21 cellular contexts compared by ENCODE assay signal in the genomic region with DNA sequence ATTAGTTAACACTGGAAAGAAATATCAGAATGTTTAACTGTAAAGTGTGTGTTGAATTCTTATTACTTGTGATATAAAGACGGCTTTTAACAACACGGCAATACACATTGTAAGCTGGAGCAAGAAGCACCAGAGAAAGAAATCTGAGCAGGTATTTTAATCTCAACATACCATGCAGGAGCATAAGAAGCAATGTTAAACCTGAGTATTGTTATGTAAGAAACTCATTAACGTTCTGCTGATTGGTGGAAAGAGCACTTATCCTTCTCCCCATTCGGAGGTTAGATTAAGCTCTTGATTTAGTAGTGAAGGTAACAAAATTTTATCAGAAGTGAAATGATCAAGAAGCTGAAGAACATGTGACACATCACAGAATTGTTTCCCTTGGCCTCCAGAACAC.
DNase-seq lines count a peak whose midpoint lies in the region; FAIRE-seq and TF ChIP-seq lines count a peak whose summit lies in the region.
"Had no signal": no experiment of that assay in that cellular context is flagged by ENCODE, and none has a peak within 500 bp of the region (broad histone marks: within the 10 kb centered on the region; RNA-seq: fewer than 3 reads in every experiment).

No MANE protein-coding gene starts in this region.

- no peak for TF ChIP-seq EP300 in H1 (IDR thresholded peaks at IDR 0.05; ENCODE audit: borderline replicate concordance in 1 of 2, low read depth in 2 of 2, low read length in 2 of 2)

- peak overlapping the region in 1 of 2 experiments; percentile 44; a peak in 2 of 4 replicates for H3K4me2 ChIP-seq in H1 (ENCODE audit: insufficient read depth in 1 of 2, low read depth in 2 of 2, low read length in 2 of 2)
- H3K4me2 ChIP-seq: BLaER1 had no signal

- POLR2A ChIA-PET in H1 (lab: Charles Lee; ENCODE audit: partially characterized antibody): interaction anchor here (0.6 to 1.5 kb wide), 4 partner anchors 12 to 731 kb away, joined by 3 to 9 read pairs (median 3); partner anchors contain the start of genes MBD5 and ORC4

- peaks cover 46% of the 10 kb centered on the region for H3K4me1 ChIP-seq in HUES48 (ENCODE audit: control insufficient read depth, insufficient read depth, low read length)
- H3K4me1 ChIP-seq in H1 (replicated peaks in 1 of 4; ENCODE audit: control insufficient read depth in 3 of 4, insufficient read depth in 4 of 4, low read length in 3 of 4): peaks cover 0 to 10% (median 5%) of the 10 kb centered on the region in 4 experiments; a peak in 3 of 7 replicates
- H3K4me1 ChIP-seq in left ventricle myocardium inferior: no peaks in the 10 kb centered on the region
- H3K4me1 ChIP-seq: BLaER1 had no signal

- H3K23me2 ChIP-seq in H1 (ENCODE audit: low read depth, low read length): no peaks in the 10 kb centered on the region

- H3K36me3 ChIP-seq in HUES48 (ENCODE audit: control insufficient read depth, insufficient read depth, low read length): peaks cover 17% of the 10 kb centered on the region; the same call in 1 of the 2 replicates
- H3K36me3 ChIP-seq in H1 (ENCODE audit: control insufficient read depth in 2 of 4, insufficient read depth in 4 of 4, low read length in 3 of 4): peaks cover 0 to 2% (median 0%) of the 10 kb centered on the region in 4 experiments; a peak in 1 of 8 replicates
- H3K36me3 ChIP-seq in left ventricle myocardium inferior: peaks cover 5% of the 10 kb centered on the region

- H3K4ac ChIP-seq in H1 (replicated peaks; ENCODE audit: insufficient read length, low read depth, low read length): no peak overlapping the region

- intact Hi-C loops in left ventricle myocardium inferior (cut with micrococcal nuclease): no loop called here

- H3K23ac ChIP-seq in H1 (ENCODE audit: insufficient read length): no peak overlapping the region

- no peak overlapping the region for H3K9ac ChIP-seq in HUES48 (ENCODE audit: low read depth, low read length)
- no peak overlapping the region for H3K9ac ChIP-seq in H1 (replicated peaks in 1 of 4; ENCODE audit: extremely low read depth in 1 of 4, low read depth in 3 of 4, low read length in 3 of 4)
- H3K9ac ChIP-seq: BLaER1, GM23248 had no signal

- DNase-seq in D721Med (ENCODE audit: insufficient read length, low spot score) (no peak), H1 (ENCODE audit: low read depth in 1 of 2, low spot score in 2 of 2) (no peak), retina (no peak), left ventricle myocardium inferior (no peak)
- no peak for DNase-seq in stimulated activated naive CD4-positive, alpha-beta T cell treated with Interleukin-2 at 50 U/mL for 16 hours (lab: John Stamatoyannopoulos, UW)
- DNase-seq: Caco-2; CD4-positive, CD25-positive, alpha-beta regulatory T cell; CD8-positive, alpha-beta T cell; DMS 273 treated with DMSO at 0.1 percent for 48 hours; DMS79; EL; GDM1; GM23248; H7; HCEC 1CT had no signal

- no peak for TF ChIP-seq RAD21 in H1 (IDR thresholded peaks at IDR 0.05 in 1 of 2, conservative IDR thresholded peaks at IDR 0.05 in 1 of 2; ENCODE audit: low read depth in 2 of 2, low read length in 2 of 2)

- H3K56ac ChIP-seq in H1 (replicated peaks; ENCODE audit: insufficient read length, low read depth, low read length): no peak overlapping the region

- FAIRE-seq in D721Med (lab: Jason Lieb, UNC) (peak; percentile 16), H1 (lab: Jason Lieb, UNC) (peak; percentile 19)
- FAIRE-seq: A204.1 had no signal

- no peak overlapping the region for H3K14ac ChIP-seq in H1 (ENCODE audit: insufficient read length)

- H2BK5ac ChIP-seq in H1 (ENCODE audit: low read depth, low read length): no peak overlapping the region

- H4K8ac ChIP-seq in H1 (ENCODE audit: extremely low read depth, insufficient read depth, low read length): no peak overlapping the region

- CTCF ChIA-PET in H1 (lab: Charles Lee; ENCODE audit: partially characterized antibody): interaction anchor here (1.0 to 1.2 kb wide), 3 partner anchors 9 to 16 kb away, joined by 3 to 5 read pairs (median 4); no protein-coding TSS in a partner anchor

- H4K20me1 ChIP-seq in H1 (replicated peaks in 1 of 2; ENCODE audit: control insufficient read depth in 1 of 2, insufficient read depth in 2 of 2, low read length in 2 of 2): no peaks in the 10 kb centered on the region

- peaks cover 0 to 20% of the 10 kb centered on the region in 2 experiments; a peak in 1 of 4 replicates for H3K79me2 ChIP-seq in H1 (ENCODE audit: control insufficient read depth in 1 of 2, insufficient read depth in 2 of 2, low read length in 2 of 2)

- H2AK5ac ChIP-seq in H1 (ENCODE audit: low read depth, low read length): no peak overlapping the region

- 63% methylated on average over 4 of the region's 4 CpGs; no CpG with 5 or more reads in 1 of the 2 experiments for WGBS in H1 (ENCODE audit: extremely low coverage in 1 of 2, insufficient coverage in 1 of 2, insufficient read length in 1 of 2, insufficient replicate concordance in 2 of 2, low coverage in 1 of 2, low lambda C conversion rate in 2 of 2, missing lambda C conversion rate in 1 of 2), 2 experiments

- H2BK15ac ChIP-seq in H1 (ENCODE audit: low read length): no peak overlapping the region

- H3K18ac ChIP-seq in H1 (ENCODE audit: extremely low read depth, low read length): no peak overlapping the region

- TF ChIP-seq CTCF in D721Med (IDR thresholded peaks at IDR 0.05; ENCODE audit: insufficient read depth, missing control alignments) (no peak), H1 (IDR thresholded peaks at IDR 0.05; ENCODE audit: control extremely low read depth in 1 of 3, insufficient read depth in 1 of 3, low read depth in 1 of 3, low read length in 3 of 3) (no peak), left ventricle myocardium inferior (IDR thresholded peaks at IDR 0.05; ENCODE audit: borderline replicate concordance) (no peak)

- no peaks in the 10 kb centered on the region for H3K27me3 ChIP-seq in HUES48 (ENCODE audit: control insufficient read depth, insufficient read depth, low read length)
- H3K27me3 ChIP-seq in H1 (replicated peaks in 1 of 4; ENCODE audit: control insufficient read depth in 3 of 4, extremely low read depth in 1 of 4, insufficient read depth in 3 of 4, low read length in 3 of 4): no peaks in the 10 kb centered on the region
- no peaks in the 10 kb centered on the region for H3K27me3 ChIP-seq in left ventricle myocardium inferior (ENCODE audit: low read depth)
- H3K27me3 ChIP-seq: BLaER1 had no signal

- TF ChIP-seq POLR2A in H1 (IDR thresholded peaks at IDR 0.05; ENCODE audit: control extremely low read depth in 1 of 2, low read depth in 2 of 2, low read length in 2 of 2): no peak

- no peaks in the 10 kb centered on the region for H3K79me1 ChIP-seq in H1 (ENCODE audit: low read depth, low read length)

- H2BK120ac ChIP-seq in H1 (replicated peaks; ENCODE audit: low read depth, low read length): no peak overlapping the region

- H2BK20ac ChIP-seq in H1 (ENCODE audit: low read length): no peak overlapping the region

- H4K5ac ChIP-seq in H1 (ENCODE audit: insufficient read length, low read depth, low read length): no peak overlapping the region

- H3K9me3 ChIP-seq in HUES48 (ENCODE audit: control insufficient read depth, insufficient read depth, low read length) (no peaks in the 10 kb centered on the region), H1 (ENCODE audit: insufficient read depth in 2 of 2, low read depth in 1 of 2, low read length in 1 of 2) (no peaks in the 10 kb centered on the region), left ventricle myocardium inferior (replicated peaks) (no peaks in the 10 kb centered on the region)
- H3K9me3 ChIP-seq: BLaER1, Caco-2 had no signal

- H3K4me3 ChIP-seq in HUES48 (ENCODE audit: low read depth, low read length) (no peak overlapping the region), H1 (ENCODE audit: extremely low read depth in 1 of 4, insufficient read depth in 2 of 4, low read depth in 3 of 4, low read length in 4 of 4) (peak overlapping the region in 1 of 4 experiments; percentile 8; a peak in 1 of 8 replicates), left ventricle myocardium inferior (no peak overlapping the region)
- H3K4me3 ChIP-seq: BLaER1, GM12878, GM23248 had no signal

- H3K27ac ChIP-seq in HUES48 (ENCODE audit: low read depth, low read length) (peak overlapping the region; percentile 16), H1 (ENCODE audit: low read depth, low read length) (no peak overlapping the region), left ventricle myocardium inferior (replicated peaks) (no peak overlapping the region)
- H3K27ac ChIP-seq: 22Rv1, BLaER1, C4-2B, GM23248 had no signal

- H4K91ac ChIP-seq in H1 (replicated peaks; ENCODE audit: insufficient read length, low read length): no peak overlapping the region

- H2BK12ac ChIP-seq in H1 (ENCODE audit: low read depth, low read length): no peak overlapping the region

- no peak overlapping the region for H2AFZ ChIP-seq in H1 (ENCODE audit: low read length)
- H2AFZ ChIP-seq: GM23248 had no signal

TF ChIP-seq in H1, 55 proteins besides CTCF, POLR2A, EP300 and RAD21:
- TF ChIP-seq SP2 (IDR thresholded peaks at IDR 0.05; ENCODE audit: low read length) (no peak), TEAD4 (IDR thresholded peaks at IDR 0.05; ENCODE audit: low read depth, low read length) (peak; percentile 16; the same call in 1 of the 2 replicates), CBX8 (IDR thresholded peaks at IDR 0.05; ENCODE audit: borderline replicate concordance, low read depth, low read length) (no peak), CHD1 (IDR thresholded peaks at IDR 0.05; ENCODE audit: low read depth, low read length) (no peak)
